In genomic region chr18:45739268-45739667, GRCh38 we compare ENCODE assay signal across 26 cellular contexts. TPM values are rescaled to one million over a fixed set of nuclear protein-coding genes. Genes with fewer than 3 reads are reported as not detected.
DNase-seq lines count a peak whose midpoint lies in the region; ATAC-seq, FAIRE-seq and TF ChIP-seq lines count a peak whose summit lies in the region.
"Had no signal": no experiment of that assay in that cellular context is flagged by ENCODE, and none has a peak within 500 bp of the region (broad histone marks: within the 10 kb centered on the region; RNA-seq: fewer than 3 reads in every experiment).

No MANE protein-coding gene starts in this region.

- H3K4me3 ChIP-seq in bronchial epithelial cell (ENCODE audit: low read depth, low read length) (no peak overlapping the region), right cardiac atrium (ENCODE audit: low read length) (peak overlapping the region; percentile 39), smooth muscle cell (no peak overlapping the region), MM.1S (ENCODE audit: low read length) (no peak overlapping the region)
- H3K4me3 ChIP-seq: BLaER1, GM23248, HAP-1, Peyer's patch had no signal

- no peaks in the 10 kb centered on the region for H3F3A ChIP-seq in smooth muscle cell (ENCODE audit: low read depth)
- no peaks in the 10 kb centered on the region for H3F3A ChIP-seq in MM.1S (ENCODE audit: insufficient read depth, low read length)

- peak; percentile 15 for DNase-seq in ELF-1 (ENCODE audit: low read depth, low spot score)
- no peak for DNase-seq in bronchial epithelial cell (ENCODE audit: low read depth)
- no peak for DNase-seq in right cardiac atrium
- DNase-seq in smooth muscle cell (lab: John Stamatoyannopoulos, UW; ENCODE audit: unreplicated experiment) = no peak
- DNase-seq in MM.1S = no peak
- no peak for DNase-seq in iPS-NIHi11 (ENCODE audit: low spot score)
- DNase-seq: CD4-positive, CD25-positive, alpha-beta regulatory T cell; DMS153; GM23248; HFFc6; NCI-H1092 treated with DMSO at 0.1 percent for 48 hours; NCI-H1436; NCI-H187; NCI-H2171 treated with DMSO at 0.1 percent for 48 hours; NCI-H345; NCI-H510A treated with DMSO at 0.1 percent for 48 hours; OCI-M1; Peyer's patch; SK-N-SH had no signal

- intact Hi-C loops in right cardiac atrium (cut with DNase I) = no loop called here

- H3K36me3 ChIP-seq in bronchial epithelial cell (ENCODE audit: control insufficient read depth, insufficient read depth, low read length) = no peaks in the 10 kb centered on the region
- no peaks in the 10 kb centered on the region for H3K36me3 ChIP-seq in smooth muscle cell (ENCODE audit: low read depth)
- H3K36me3 ChIP-seq in MM.1S (replicated peaks; ENCODE audit: insufficient read depth, low read length) = no peaks in the 10 kb centered on the region
- H3K36me3 ChIP-seq: BLaER1, HAP-1, Peyer's patch had no signal

- H4K20me1 ChIP-seq in smooth muscle cell (ENCODE audit: low read depth) (no peaks in the 10 kb centered on the region), MM.1S (ENCODE audit: insufficient read depth, low read length) (no peaks in the 10 kb centered on the region)
- H4K20me1 ChIP-seq: BLaER1 had no signal

- H3K27me3 ChIP-seq in bronchial epithelial cell (ENCODE audit: control insufficient read depth, insufficient read depth, low read length) (no peaks in the 10 kb centered on the region), right cardiac atrium (ENCODE audit: control insufficient read depth, insufficient read depth) (no peaks in the 10 kb centered on the region), smooth muscle cell (ENCODE audit: low read depth) (no peaks in the 10 kb centered on the region), MM.1S (replicated peaks; ENCODE audit: insufficient read depth, low read length) (no peaks in the 10 kb centered on the region)
- H3K27me3 ChIP-seq: BLaER1, Peyer's patch had no signal

- H3K9me3 ChIP-seq in right cardiac atrium (ENCODE audit: control insufficient read depth, low read length) (no peaks in the 10 kb centered on the region), smooth muscle cell (replicated peaks; ENCODE audit: low read depth) (no peaks in the 10 kb centered on the region), MM.1S (replicated peaks; ENCODE audit: insufficient read depth, low read length) (no peaks in the 10 kb centered on the region)
- H3K9me3 ChIP-seq: BLaER1, HAP-1, Peyer's patch, SK-N-SH had no signal

- peak overlapping the region; percentile 60 for H3K27ac ChIP-seq in right cardiac atrium (ENCODE audit: low read length)
- no peak overlapping the region for H3K27ac ChIP-seq in smooth muscle cell (ENCODE audit: low read depth)
- no peak overlapping the region for H3K27ac ChIP-seq in MM.1S (ENCODE audit: low read length)
- H3K27ac ChIP-seq: BLaER1, GM23248, KMS-11, Peyer's patch had no signal

- peak; percentile 58 for FAIRE-seq in bronchial epithelial cell (lab: Jason Lieb, UNC)
- FAIRE-seq: GM18507 had no signal

- no peak for TF ChIP-seq CTCF in bronchial epithelial cell (IDR thresholded peaks at IDR 0.05; ENCODE audit: insufficient read depth, low read length, severe bottlenecking)
- TF ChIP-seq CTCF in smooth muscle cell (IDR thresholded peaks at IDR 0.05; ENCODE audit: borderline replicate concordance, insufficient read depth, poor library complexity, severe bottlenecking) = no peak
- TF ChIP-seq CTCF in MM.1S (IDR thresholded peaks at IDR 0.05; ENCODE audit: low read length) = no peak

- H2AFZ ChIP-seq in smooth muscle cell (ENCODE audit: low read depth) = no peak overlapping the region
- H2AFZ ChIP-seq in MM.1S (ENCODE audit: low read length) = no peak overlapping the region
- H2AFZ ChIP-seq: GM23248 had no signal

- ATAC-seq in right cardiac atrium = peak in 1 of 2 donors; percentile 76
- ATAC-seq in GM19397 (IDR thresholded peaks at IDR 0.05; ENCODE audit: unreplicated experiment) = no peak

- WGBS in right cardiac atrium = 68% methylated on average over 3 of the region's 3 CpGs
- WGBS in smooth muscle cell (ENCODE audit: low lambda C conversion rate) = 97% methylated on average over 3 of the region's 3 CpGs

- no peaks in the 10 kb centered on the region for H3K9me2 ChIP-seq in MM.1S (replicated peaks; ENCODE audit: insufficient read depth, low read length)
- H3K9me2 ChIP-seq: SK-N-SH had no signal

- H3K4me2 ChIP-seq in smooth muscle cell (peak overlapping the region; percentile 22), MM.1S (ENCODE audit: low read depth, low read length) (no peak overlapping the region)
- H3K4me2 ChIP-seq: BLaER1, KMS-11, SK-N-SH had no signal

- H3K79me2 ChIP-seq in smooth muscle cell (ENCODE audit: low read depth) (no peaks in the 10 kb centered on the region), MM.1S (ENCODE audit: low read length) (no peaks in the 10 kb centered on the region)

- H3K9ac ChIP-seq in smooth muscle cell (ENCODE audit: low read depth) (no peak overlapping the region), MM.1S (ENCODE audit: low read length) (no peak overlapping the region)
- H3K9ac ChIP-seq: BLaER1, GM23248, KMS-11, SK-N-SH had no signal

- H3K4me1 ChIP-seq in right cardiac atrium (ENCODE audit: control insufficient read depth, insufficient read depth, low read length) (no peaks in the 10 kb centered on the region), smooth muscle cell (ENCODE audit: low read depth) (no peaks in the 10 kb centered on the region), MM.1S (ENCODE audit: low read length) (no peaks in the 10 kb centered on the region)
- H3K4me1 ChIP-seq: BLaER1, HAP-1, Peyer's patch had no signal

RNA-seq across cellular contexts. Expression of gene SLC14A1, which starts 15.3 kb away (rescaled TPM):
- not detected in 2 replicates for total RNA-seq in bronchial epithelial cell
- 10 to 100 TPM in 1 of 4 donors, 1 to 10 TPM in 3; 5.2 to 15.7 (median 8.9) TPM for total RNA-seq in right cardiac atrium
- 11.5 TPM for polyA plus RNA-seq in right cardiac atrium
- 24.7 and 37.9 TPM in 2 replicates for total RNA-seq in smooth muscle cell
- 13.6 and 20.0 TPM in 2 replicates for polyA plus RNA-seq in smooth muscle cell
- total RNA-seq: A172, G401 had no signal
